ENCODE assay signal across 8 cellular contexts in genomic region chr5:56157191-56157621, GRCh38.
DNase-seq lines count a peak whose midpoint lies in the region; ATAC-seq, FAIRE-seq and TF ChIP-seq lines count a peak whose summit lies in the region.
"Not testable (repeated sequence)": the region's sequence is repeated elsewhere in the genome, so short reads cannot be mapped to it uniquely, and the experiment has no call there.

No MANE protein-coding gene starts in this region.

- H3K9me3 Mint-ChIP-seq in CD4-positive, alpha-beta memory T cell; activated CD4-positive, alpha-beta T cell treated with anti-CD3 and anti-CD28 coated beads for 36 hours (ENCODE audit: low read depth); activated naive CD4-positive, alpha-beta T cell treated with anti-CD3 and anti-CD28 coated beads for 36 hours; mesothelial cell of epicardium; progenitor cell of endocrine pancreas (ENCODE audit: low read depth): not testable (repeated sequence)

- H3K27ac Mint-ChIP-seq in CD4-positive, alpha-beta memory T cell: peak overlapping the region; percentile 90 to 95 (median 91)
- H3K27ac Mint-ChIP-seq in activated CD4-positive, alpha-beta T cell treated with anti-CD3 and anti-CD28 coated beads for 36 hours: peak overlapping the region; percentile 88
- H3K27ac Mint-ChIP-seq in activated naive CD4-positive, alpha-beta T cell treated with anti-CD3 and anti-CD28 coated beads for 36 hours: peak overlapping the region; percentile 91
- peak overlapping the region; percentile 96 for H3K27ac Mint-ChIP-seq in mesothelial cell of epicardium
- H3K27ac Mint-ChIP-seq in progenitor cell of endocrine pancreas: peak overlapping the region; percentile 10

- peak overlapping the region; percentile 16; the same call in 1 of the 2 replicates for H3K9ac ChIP-seq in HUES64 (ENCODE audit: low read depth, low read length)
- H3K9ac ChIP-seq in H1 (replicated peaks in 1 of 4; ENCODE audit: extremely low read depth in 1 of 4, low read depth in 3 of 4, low read length in 3 of 4): not testable (repeated sequence)

- not testable (repeated sequence) for H3K27ac ChIP-seq in CD4-positive, alpha-beta memory T cell (ENCODE audit: low read depth, low read length); H1 (ENCODE audit: low read depth, low read length)
- H3K27ac ChIP-seq in HUES64 (ENCODE audit: low read depth, low read length): peak overlapping the region; percentile 56; the same call in 1 of the 2 replicates

- not testable (repeated sequence) for TF ChIP-seq RAD21 in H1 (IDR thresholded peaks at IDR 0.05 in 1 of 2, conservative IDR thresholded peaks at IDR 0.05 in 1 of 2; ENCODE audit: low read depth in 2 of 2, low read length in 2 of 2)

- POLR2A ChIA-PET in CD4-positive, alpha-beta memory T cell (lab: Charles Lee; ENCODE audit: partially characterized antibody); activated CD4-positive, alpha-beta T cell treated with anti-CD3 and anti-CD28 coated beads for 36 hours (lab: Charles Lee); H1 (lab: Charles Lee; ENCODE audit: partially characterized antibody): not testable (repeated sequence)

- not testable (repeated sequence) for H3K14ac ChIP-seq in H1 (ENCODE audit: insufficient read length)

- not testable (repeated sequence) for H4K5ac ChIP-seq in H1 (ENCODE audit: insufficient read length, low read depth, low read length)

- not testable (repeated sequence) for H3K79me2 ChIP-seq in H1 (ENCODE audit: control insufficient read depth in 1 of 2, insufficient read depth in 2 of 2, low read length in 2 of 2)

- H3K4me1 ChIP-seq in CD4-positive, alpha-beta memory T cell (ENCODE audit: insufficient read depth, low read length): peaks cover 75% of the 10 kb centered on the region
- H3K4me1 ChIP-seq in HUES64 (ENCODE audit: insufficient read depth, low read length): peaks cover 17% of the 10 kb centered on the region
- not testable (repeated sequence) for H3K4me1 ChIP-seq in H1 (replicated peaks in 1 of 4; ENCODE audit: control insufficient read depth in 3 of 4, insufficient read depth in 4 of 4, low read length in 3 of 4)

- H2BK120ac ChIP-seq in H1 (replicated peaks; ENCODE audit: low read depth, low read length): not testable (repeated sequence)

- not testable (repeated sequence) for FAIRE-seq in H1 (lab: Jason Lieb, UNC)

- intact Hi-C loops in CD4-positive, alpha-beta memory T cell (cut with micrococcal nuclease): loop anchor here (5.0 kb wide), 2 partner anchors 35 to 100 kb away; no protein-coding TSS in a partner anchor
- intact Hi-C loops in activated CD4-positive, alpha-beta T cell treated with anti-CD3 and anti-CD28 coated beads for 36 hours (cut with DNase I, micrococcal nuclease): not testable (repeated sequence)
- intact Hi-C loops in activated naive CD4-positive, alpha-beta T cell treated with anti-CD3 and anti-CD28 coated beads for 36 hours (cut with micrococcal nuclease): loop anchor here (5.0 kb wide), 1 partner anchor 85 kb away; no protein-coding TSS in a partner anchor

- not testable (repeated sequence) for H4K8ac ChIP-seq in H1 (ENCODE audit: extremely low read depth, insufficient read depth, low read length)

- not testable (repeated sequence) for H2BK5ac ChIP-seq in H1 (ENCODE audit: low read depth, low read length)

- not testable (repeated sequence) for TF ChIP-seq EP300 in H1 (IDR thresholded peaks at IDR 0.05; ENCODE audit: borderline replicate concordance in 1 of 2, low read depth in 2 of 2, low read length in 2 of 2)

- H4K91ac ChIP-seq in H1 (replicated peaks; ENCODE audit: insufficient read length, low read length): not testable (repeated sequence)

- H3K4ac ChIP-seq in H1 (replicated peaks; ENCODE audit: insufficient read length, low read depth, low read length): not testable (repeated sequence)

- ATAC-seq in activated CD4-positive, alpha-beta T cell treated with anti-CD3 and anti-CD28 coated beads for 36 hours: not testable (repeated sequence)

- H3K4me3 ChIP-seq in CD4-positive, alpha-beta memory T cell (ENCODE audit: low read length in 2 of 2); HUES64 (ENCODE audit: low read length); H1 (ENCODE audit: extremely low read depth in 1 of 4, insufficient read depth in 2 of 4, low read depth in 3 of 4, low read length in 4 of 4): not testable (repeated sequence)

- not testable (repeated sequence) for TF ChIP-seq POLR2A in H1 (IDR thresholded peaks at IDR 0.05; ENCODE audit: control extremely low read depth in 1 of 2, low read depth in 2 of 2, low read length in 2 of 2)

- 0 out of 2 replicates have a peak overlapping the region, but pooled peaks have one; percentile 38 for H2AFZ ChIP-seq in H1 (ENCODE audit: low read length)

- peak overlapping the region; percentile 76 to 91 (median 84) for H3K4me3 Mint-ChIP-seq in CD4-positive, alpha-beta memory T cell
- peak overlapping the region; percentile 59 for H3K4me3 Mint-ChIP-seq in activated CD4-positive, alpha-beta T cell treated with anti-CD3 and anti-CD28 coated beads for 36 hours
- peak overlapping the region; percentile 79 for H3K4me3 Mint-ChIP-seq in activated naive CD4-positive, alpha-beta T cell treated with anti-CD3 and anti-CD28 coated beads for 36 hours
- not testable (repeated sequence) for H3K4me3 Mint-ChIP-seq in mesothelial cell of epicardium; progenitor cell of endocrine pancreas (ENCODE audit: low read depth)

- H4K20me1 ChIP-seq in H1 (replicated peaks in 1 of 2; ENCODE audit: control insufficient read depth in 1 of 2, insufficient read depth in 2 of 2, low read length in 2 of 2): not testable (repeated sequence)

- not testable (repeated sequence) for H3K27me3 ChIP-seq in CD4-positive, alpha-beta memory T cell (ENCODE audit: insufficient read depth, low read length); HUES64 (ENCODE audit: insufficient read depth, low read length); H1 (replicated peaks in 1 of 4; ENCODE audit: control insufficient read depth in 3 of 4, extremely low read depth in 1 of 4, insufficient read depth in 3 of 4, low read length in 3 of 4)

- H3K4me2 ChIP-seq in H1 (ENCODE audit: insufficient read depth in 1 of 2, low read depth in 2 of 2, low read length in 2 of 2): 0 out of 4 replicates have a peak overlapping the region, but pooled peaks of 1 of the 2 experiments have one; percentile 4

- not testable (repeated sequence) for H3K56ac ChIP-seq in H1 (replicated peaks; ENCODE audit: insufficient read length, low read depth, low read length)

- not testable (repeated sequence) for TF ChIP-seq CTCF in H1 (IDR thresholded peaks at IDR 0.05; ENCODE audit: control extremely low read depth in 1 of 3, insufficient read depth in 1 of 3, low read depth in 1 of 3, low read length in 3 of 3); mesothelial cell of epicardium (IDR thresholded peaks at IDR 0.05; ENCODE audit: unreplicated experiment); progenitor cell of endocrine pancreas (IDR thresholded peaks at IDR 0.05; ENCODE audit: unreplicated experiment)

- H3K36me3 ChIP-seq in CD4-positive, alpha-beta memory T cell (ENCODE audit: insufficient read depth, low read length); HUES64 (ENCODE audit: insufficient read depth, low read length); H1 (ENCODE audit: control insufficient read depth in 2 of 4, insufficient read depth in 4 of 4, low read length in 3 of 4): not testable (repeated sequence)

- not testable (repeated sequence) for H3K79me1 ChIP-seq in H1 (ENCODE audit: low read depth, low read length)

- CTCF ChIA-PET in CD4-positive, alpha-beta memory T cell (lab: Charles Lee; ENCODE audit: partially characterized antibody): interaction anchor here (1.2 kb wide), 1 partner anchor 177 kb away, joined by 5 read pairs; no protein-coding TSS in a partner anchor
- CTCF ChIA-PET in activated CD4-positive, alpha-beta T cell treated with anti-CD3 and anti-CD28 coated beads for 36 hours (lab: Charles Lee); activated naive CD4-positive, alpha-beta T cell treated with anti-CD3 and anti-CD28 coated beads for 36 hours (lab: Charles Lee); H1 (lab: Charles Lee; ENCODE audit: partially characterized antibody): not testable (repeated sequence)

- H3K18ac ChIP-seq in H1 (ENCODE audit: extremely low read depth, low read length): not testable (repeated sequence)

- WGBS in HUES64: 36% methylated on average over 3 of the region's 5 CpGs
- 82% methylated on average over 5 of the region's 5 CpGs; no CpG with 5 or more reads in 1 of the 2 experiments for WGBS in H1 (ENCODE audit: extremely low coverage in 1 of 2, insufficient coverage in 1 of 2, insufficient read length in 1 of 2, insufficient replicate concordance in 2 of 2, low coverage in 1 of 2, low lambda C conversion rate in 2 of 2, missing lambda C conversion rate in 1 of 2), 2 experiments

- H2BK12ac ChIP-seq in H1 (ENCODE audit: low read depth, low read length): not testable (repeated sequence)

- DNase-seq in CD4-positive, alpha-beta memory T cell; activated CD4-positive, alpha-beta T cell treated with anti-CD3 and anti-CD28 coated beads for 36 hours; activated naive CD4-positive, alpha-beta T cell treated with anti-CD3 and anti-CD28 coated beads for 36 hours; H1 (ENCODE audit: low read depth in 1 of 2, low spot score in 2 of 2); mesothelial cell of epicardium (ENCODE audit: low spot score in 2 of 2, unreplicated experiment in 2 of 2); progenitor cell of endocrine pancreas (ENCODE audit: low spot score, unreplicated experiment): not testable (repeated sequence)
- peak; percentile 61 for DNase-seq in OCI-M1 (lab: John Stamatoyannopoulos, UW)

- peaks cover 59 to 95% (median 80%) of the 10 kb centered on the region in 4 donors for H3K4me1 Mint-ChIP-seq in CD4-positive, alpha-beta memory T cell
- peaks cover 89% of the 10 kb centered on the region for H3K4me1 Mint-ChIP-seq in activated CD4-positive, alpha-beta T cell treated with anti-CD3 and anti-CD28 coated beads for 36 hours
- H3K4me1 Mint-ChIP-seq in activated naive CD4-positive, alpha-beta T cell treated with anti-CD3 and anti-CD28 coated beads for 36 hours (ENCODE audit: low read depth): peaks cover 95% of the 10 kb centered on the region
- H3K4me1 Mint-ChIP-seq in mesothelial cell of epicardium: peaks cover 61% of the 10 kb centered on the region
- peaks cover 33% of the 10 kb centered on the region for H3K4me1 Mint-ChIP-seq in progenitor cell of endocrine pancreas (ENCODE audit: low read depth)

- H2BK15ac ChIP-seq in H1 (ENCODE audit: low read length): not testable (repeated sequence)

- not testable (repeated sequence) for H3K9me3 ChIP-seq in CD4-positive, alpha-beta memory T cell (ENCODE audit: control insufficient read depth in 1 of 2, low read length in 2 of 2); HUES64 (ENCODE audit: insufficient read depth, low read depth, low read length); H1 (ENCODE audit: insufficient read depth in 2 of 2, low read depth in 1 of 2, low read length in 1 of 2)

- 0 out of 2 replicates have a peak overlapping the region, but pooled peaks have one; percentile 86 for H2BK20ac ChIP-seq in H1 (ENCODE audit: low read length)

- not testable (repeated sequence) for H3K23ac ChIP-seq in H1 (ENCODE audit: insufficient read length)

- not testable (repeated sequence) for H3K23me2 ChIP-seq in H1 (ENCODE audit: low read depth, low read length)

- H2AK5ac ChIP-seq in H1 (ENCODE audit: low read depth, low read length): not testable (repeated sequence)

- not testable (repeated sequence) for H3K36me3 Mint-ChIP-seq in CD4-positive, alpha-beta memory T cell; activated CD4-positive, alpha-beta T cell treated with anti-CD3 and anti-CD28 coated beads for 36 hours (ENCODE audit: low read depth); mesothelial cell of epicardium; progenitor cell of endocrine pancreas (ENCODE audit: insufficient read depth)
- peaks cover 14% of the 10 kb centered on the region for H3K36me3 Mint-ChIP-seq in activated naive CD4-positive, alpha-beta T cell treated with anti-CD3 and anti-CD28 coated beads for 36 hours (ENCODE audit: low read depth)

- not testable (repeated sequence) for H3K27me3 Mint-ChIP-seq in CD4-positive, alpha-beta memory T cell; activated CD4-positive, alpha-beta T cell treated with anti-CD3 and anti-CD28 coated beads for 36 hours; activated naive CD4-positive, alpha-beta T cell treated with anti-CD3 and anti-CD28 coated beads for 36 hours (ENCODE audit: low read depth); mesothelial cell of epicardium (ENCODE audit: low read depth); progenitor cell of endocrine pancreas

Comparison
In these comparisons a context has a peak if more than half of its experiments do, and no peak if none do; other contexts are left out.
1. H3K27ac Mint-ChIP-seq: peak in every context shown above with its lines; median percentile 96 in mesothelial cell of epicardium; 91 in CD4-positive, alpha-beta memory T cell; 91 in activated naive CD4-positive, alpha-beta T cell treated with anti-CD3 and anti-CD28 coated beads for 36 hours; 88 in activated CD4-positive, alpha-beta T cell treated with anti-CD3 and anti-CD28 coated beads for 36 hours; 10 in progenitor cell of endocrine pancreas.